1 cellular context compared by ENCODE assay signal in genomic region chr20:38859070-38859690, GRCh38.
TF ChIP-seq lines count a peak whose summit lies in the region.

No MANE protein-coding gene starts in this region.

TF ChIP-seq in K562, 482 proteins besides CTCF, POLR2A, EP300 and RAD21 (continued from another document and continues in another):
- TF ChIP-seq, protein P1, sequence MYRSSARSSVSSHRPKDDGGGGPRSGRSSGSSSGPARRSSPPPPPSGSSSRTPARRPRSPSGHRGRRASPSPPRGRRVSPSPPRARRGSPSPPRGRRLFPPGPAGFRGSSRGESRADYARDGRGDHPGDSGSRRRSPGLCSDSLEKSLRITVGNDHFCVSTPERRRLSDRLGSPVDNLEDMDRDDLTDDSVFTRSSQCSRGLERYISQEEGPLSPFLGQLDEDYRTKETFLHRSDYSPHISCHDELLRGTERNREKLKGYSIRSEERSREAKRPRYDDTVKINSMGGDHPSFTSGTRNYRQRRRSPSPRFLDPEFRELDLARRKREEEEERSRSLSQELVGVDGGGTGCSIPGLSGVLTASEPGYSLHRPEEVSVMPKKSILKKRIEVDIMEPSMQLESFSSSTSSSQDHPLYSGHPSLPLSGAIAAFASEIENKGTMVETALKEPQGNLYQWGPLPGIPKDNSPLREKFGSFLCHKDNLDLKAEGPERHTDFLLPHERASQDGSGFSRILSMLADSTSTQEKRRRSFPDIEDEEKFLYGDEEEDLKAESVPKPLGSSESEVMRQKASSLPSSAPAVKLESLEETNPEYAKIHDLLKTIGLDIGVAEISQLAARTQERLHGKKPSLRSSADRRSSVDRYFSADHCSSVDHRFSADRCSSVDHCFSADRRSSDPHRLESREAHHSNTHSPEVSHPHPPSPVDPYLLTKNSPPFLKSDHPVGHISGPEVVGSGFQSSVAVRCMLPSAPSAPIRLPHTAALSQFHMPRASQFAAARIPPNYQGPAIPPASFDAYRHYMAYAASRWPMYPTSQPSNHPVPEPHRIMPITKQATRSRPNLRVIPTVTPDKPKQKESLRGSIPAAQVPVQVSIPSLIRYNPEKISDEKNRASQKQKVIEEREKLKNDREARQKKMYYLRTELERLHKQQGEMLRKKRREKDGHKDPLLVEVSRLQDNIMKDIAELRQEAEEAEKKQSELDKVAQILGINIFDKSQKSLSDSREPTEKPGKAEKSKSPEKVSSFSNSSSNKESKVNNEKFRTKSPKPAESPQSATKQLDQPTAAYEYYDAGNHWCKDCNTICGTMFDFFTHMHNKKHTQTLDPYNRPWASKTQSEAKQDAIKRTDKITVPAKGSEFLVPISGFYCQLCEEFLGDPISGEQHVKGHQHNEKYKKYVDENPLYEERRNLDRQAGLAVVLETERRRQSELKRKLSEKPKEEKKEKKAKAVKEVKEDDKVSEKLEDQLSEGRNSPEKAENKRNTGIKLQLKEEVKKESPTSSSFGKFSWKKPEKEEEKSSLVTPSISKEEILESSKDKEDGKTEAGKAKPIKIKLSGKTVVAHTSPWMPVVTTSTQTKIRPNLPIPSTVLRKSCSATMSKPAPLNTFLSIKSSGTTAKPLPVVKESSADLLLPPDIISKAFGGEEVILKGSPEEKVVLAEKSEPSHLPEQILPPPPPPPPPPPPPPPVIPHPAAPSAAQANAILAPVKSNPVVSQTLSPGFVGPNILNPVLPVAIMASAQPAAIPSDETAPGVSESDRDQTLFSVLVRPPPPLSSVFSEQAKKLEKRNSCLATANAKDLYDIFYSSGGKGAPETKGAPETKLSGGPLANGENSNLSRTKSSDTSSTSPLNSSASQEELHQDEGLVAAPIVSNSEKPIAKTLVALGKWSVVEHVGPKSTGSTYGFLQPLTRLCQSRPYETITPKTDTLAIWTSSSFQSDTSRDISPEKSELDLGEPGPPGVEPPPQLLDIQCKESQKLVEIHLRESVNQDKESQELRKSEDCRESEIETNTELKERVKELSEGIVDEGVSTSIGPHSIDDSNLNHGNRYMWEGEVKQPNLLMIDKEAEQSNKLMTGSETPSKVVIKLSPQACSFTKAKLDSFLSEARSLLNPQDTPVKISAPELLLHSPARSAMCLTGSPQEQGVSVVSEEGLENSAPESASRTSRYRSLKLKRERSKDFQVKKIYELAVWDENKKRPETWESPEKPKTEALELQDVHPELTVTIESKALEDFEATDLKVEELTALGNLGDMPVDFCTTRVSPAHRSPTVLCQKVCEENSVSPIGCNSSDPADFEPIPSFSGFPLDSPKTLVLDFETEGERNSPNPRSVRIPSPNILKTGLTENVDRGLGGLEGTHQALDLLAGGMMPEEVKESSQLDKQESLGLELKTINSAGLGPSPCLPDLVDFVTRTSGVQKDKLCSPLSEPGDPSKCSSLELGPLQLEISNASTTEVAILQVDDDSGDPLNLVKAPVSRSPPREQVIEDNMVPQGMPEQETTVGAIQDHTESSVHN (IDR thresholded peaks at IDR 0.05; ENCODE audit: borderline replicate concordance in 1 of 2, low read depth in 1 of 2), result 0 out of 4 replicates have a peak, but pooled peaks of 1 of the 2 experiments have one; percentile 26
- peak; percentile 59 to 67; a peak in 2 of 4 replicates for TF ChIP-seq TRIM24 (IDR thresholded peaks at IDR 0.05)
- TF ChIP-seq ZNF239 (CRISPR knock-in tag; IDR thresholded peaks at IDR 0.05), result no peak
- no peak for TF ChIP-seq SRSF3 (IDR thresholded peaks at IDR 0.05; ENCODE audit: insufficient read depth, low read length)
- TF ChIP-seq MYBL2 (IDR thresholded peaks at IDR 0.05; ENCODE audit: low read depth), result peak; percentile 54
- no peak for TF ChIP-seq MYBL2 (CRISPR knock-in tag; IDR thresholded peaks at IDR 0.05; ENCODE audit: borderline replicate concordance)
- TF ChIP-seq TCF3 (CRISPR knock-in tag; IDR thresholded peaks at IDR 0.05), result 0 out of 2 replicates have a peak, but pooled peaks have one; percentile 23
- no peak for TF ChIP-seq FOXA3 (CRISPR knock-in tag; conservative IDR thresholded peaks at IDR 0.05 in 1 of 2, IDR thresholded peaks at IDR 0.05 in 1 of 2)
- TF ChIP-seq ZNF584 (CRISPR knock-in tag; IDR thresholded peaks at IDR 0.05; ENCODE audit: low read depth), result no peak
- peak; percentile 50 to 62; a peak in 2 of 4 replicates for TF ChIP-seq FOXK2 (conservative IDR thresholded peaks at IDR 0.05 in 1 of 2, IDR thresholded peaks at IDR 0.05 in 1 of 2; ENCODE audit: low read depth in 2 of 2)
- TF ChIP-seq TCF7L2 (IDR thresholded peaks at IDR 0.05; ENCODE audit: low read depth, low read length), result peak; percentile 36; the same call in 1 of the 2 replicates
- 0 out of 2 replicates have a peak, but pooled peaks have one; percentile 24 for TF ChIP-seq CBFA2T2 (conservative IDR thresholded peaks at IDR 0.05)
- TF ChIP-seq, protein P2, sequence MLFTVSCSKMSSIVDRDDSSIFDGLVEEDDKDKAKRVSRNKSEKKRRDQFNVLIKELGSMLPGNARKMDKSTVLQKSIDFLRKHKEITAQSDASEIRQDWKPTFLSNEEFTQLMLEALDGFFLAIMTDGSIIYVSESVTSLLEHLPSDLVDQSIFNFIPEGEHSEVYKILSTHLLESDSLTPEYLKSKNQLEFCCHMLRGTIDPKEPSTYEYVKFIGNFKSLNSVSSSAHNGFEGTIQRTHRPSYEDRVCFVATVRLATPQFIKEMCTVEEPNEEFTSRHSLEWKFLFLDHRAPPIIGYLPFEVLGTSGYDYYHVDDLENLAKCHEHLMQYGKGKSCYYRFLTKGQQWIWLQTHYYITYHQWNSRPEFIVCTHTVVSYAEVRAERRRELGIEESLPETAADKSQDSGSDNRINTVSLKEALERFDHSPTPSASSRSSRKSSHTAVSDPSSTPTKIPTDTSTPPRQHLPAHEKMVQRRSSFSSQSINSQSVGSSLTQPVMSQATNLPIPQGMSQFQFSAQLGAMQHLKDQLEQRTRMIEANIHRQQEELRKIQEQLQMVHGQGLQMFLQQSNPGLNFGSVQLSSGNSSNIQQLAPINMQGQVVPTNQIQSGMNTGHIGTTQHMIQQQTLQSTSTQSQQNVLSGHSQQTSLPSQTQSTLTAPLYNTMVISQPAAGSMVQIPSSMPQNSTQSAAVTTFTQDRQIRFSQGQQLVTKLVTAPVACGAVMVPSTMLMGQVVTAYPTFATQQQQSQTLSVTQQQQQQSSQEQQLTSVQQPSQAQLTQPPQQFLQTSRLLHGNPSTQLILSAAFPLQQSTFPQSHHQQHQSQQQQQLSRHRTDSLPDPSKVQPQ (CRISPR knock-in tag; IDR thresholded peaks at IDR 0.05; ENCODE audit: borderline replicate concordance), result no peak
- 0 out of 2 replicates have a peak, but pooled peaks have one; percentile 45 for TF ChIP-seq RHOXF2B (CRISPR knock-in tag; conservative IDR thresholded peaks at IDR 0.05)
- TF ChIP-seq HMBOX1 (IDR thresholded peaks at IDR 0.05), result no peak
- peak; percentile 45 for TF ChIP-seq CREM (IDR thresholded peaks at IDR 0.05; ENCODE audit: low read depth)
- TF ChIP-seq XRCC5 (IDR thresholded peaks at IDR 0.05; ENCODE audit: low read depth, low read length), result no peak
- TF ChIP-seq MAFK (IDR thresholded peaks at IDR 0.05; ENCODE audit: low read length), result no peak
- TF ChIP-seq FOXJ3 (CRISPR knock-in tag; IDR thresholded peaks at IDR 0.05), result no peak
- TF ChIP-seq, protein P3, sequence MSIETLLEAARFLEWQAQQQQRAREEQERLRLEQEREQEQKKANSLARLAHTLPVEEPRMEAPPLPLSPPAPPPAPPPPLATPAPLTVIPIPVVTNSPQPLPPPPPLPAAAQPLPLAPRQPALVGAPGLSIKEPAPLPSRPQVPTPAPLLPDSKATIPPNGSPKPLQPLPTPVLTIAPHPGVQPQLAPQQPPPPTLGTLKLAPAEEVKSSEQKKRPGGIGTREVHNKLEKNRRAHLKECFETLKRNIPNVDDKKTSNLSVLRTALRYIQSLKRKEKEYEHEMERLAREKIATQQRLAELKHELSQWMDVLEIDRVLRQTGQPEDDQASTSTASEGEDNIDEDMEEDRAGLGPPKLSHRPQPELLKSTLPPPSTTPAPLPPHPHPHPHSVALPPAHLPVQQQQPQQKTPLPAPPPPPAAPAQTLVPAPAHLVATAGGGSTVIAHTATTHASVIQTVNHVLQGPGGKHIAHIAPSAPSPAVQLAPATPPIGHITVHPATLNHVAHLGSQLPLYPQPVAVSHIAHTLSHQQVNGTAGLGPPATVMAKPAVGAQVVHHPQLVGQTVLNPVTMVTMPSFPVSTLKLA (conservative IDR thresholded peaks at IDR 0.05), result peak; percentile 50 to 74
- peak; percentile 63; the same call in 1 of the 2 replicates for TF ChIP-seq ZBTB17 (CRISPR knock-in tag; IDR thresholded peaks at IDR 0.05)
- TF ChIP-seq, protein P4, sequence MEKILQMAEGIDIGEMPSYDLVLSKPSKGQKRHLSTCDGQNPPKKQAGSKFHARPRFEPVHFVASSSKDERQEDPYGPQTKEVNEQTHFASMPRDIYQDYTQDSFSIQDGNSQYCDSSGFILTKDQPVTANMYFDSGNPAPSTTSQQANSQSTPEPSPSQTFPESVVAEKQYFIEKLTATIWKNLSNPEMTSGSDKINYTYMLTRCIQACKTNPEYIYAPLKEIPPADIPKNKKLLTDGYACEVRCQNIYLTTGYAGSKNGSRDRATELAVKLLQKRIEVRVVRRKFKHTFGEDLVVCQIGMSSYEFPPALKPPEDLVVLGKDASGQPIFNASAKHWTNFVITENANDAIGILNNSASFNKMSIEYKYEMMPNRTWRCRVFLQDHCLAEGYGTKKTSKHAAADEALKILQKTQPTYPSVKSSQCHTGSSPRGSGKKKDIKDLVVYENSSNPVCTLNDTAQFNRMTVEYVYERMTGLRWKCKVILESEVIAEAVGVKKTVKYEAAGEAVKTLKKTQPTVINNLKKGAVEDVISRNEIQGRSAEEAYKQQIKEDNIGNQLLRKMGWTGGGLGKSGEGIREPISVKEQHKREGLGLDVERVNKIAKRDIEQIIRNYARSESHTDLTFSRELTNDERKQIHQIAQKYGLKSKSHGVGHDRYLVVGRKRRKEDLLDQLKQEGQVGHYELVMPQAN (IDR thresholded peaks at IDR 0.05; ENCODE audit: borderline replicate concordance), result 0 out of 2 replicates have a peak, but pooled peaks have one; percentile 32
- peak; percentile 73; the same call in 1 of the 2 replicates for TF ChIP-seq HDAC2 (IDR thresholded peaks at IDR 0.05)
- no peak for TF ChIP-seq MIER1 (IDR thresholded peaks at IDR 0.05; ENCODE audit: low read depth)
- no peak for TF ChIP-seq RB1 (IDR thresholded peaks at IDR 0.05; ENCODE audit: low read depth)
- peak; percentile 51; the same call in 1 of the 2 replicates for TF ChIP-seq CTBP1 (IDR thresholded peaks at IDR 0.05; ENCODE audit: borderline replicate concordance)
- TF ChIP-seq ZNF76 (CRISPR knock-in tag; IDR thresholded peaks at IDR 0.05; ENCODE audit: borderline replicate concordance), result peak; percentile 68; the same call in 1 of the 2 replicates
- TF ChIP-seq E2F6 (IDR thresholded peaks at IDR 0.05; ENCODE audit: borderline replicate concordance in 1 of 2, extremely low read depth in 1 of 2, insufficient read depth in 1 of 2, insufficient read length in 1 of 2, low read depth in 1 of 2, low read length in 1 of 2, poor library complexity in 1 of 2, severe bottlenecking in 1 of 2), result peak in 1 of 2 experiments; percentile 4
- no peak for TF ChIP-seq ZNF184 (CRISPR knock-in tag; IDR thresholded peaks at IDR 0.05)
- TF ChIP-seq USF1 (CRISPR knock-in tag; IDR thresholded peaks at IDR 0.05), result peak; percentile 70
- TF ChIP-seq PKNOX1 (IDR thresholded peaks at IDR 0.05), result peak; percentile 82
- TF ChIP-seq RCOR1 (IDR thresholded peaks at IDR 0.05; ENCODE audit: borderline replicate concordance in 1 of 2, low read depth in 2 of 2, low read length in 2 of 2), result peak in 1 of 2 experiments; percentile 68; a peak in 2 of 4 replicates
- peak; percentile 98 for TF ChIP-seq ZNF384 (IDR thresholded peaks at IDR 0.05; ENCODE audit: low read depth, low read length)
- TF ChIP-seq ZNF77 (CRISPR knock-in tag; IDR thresholded peaks at IDR 0.05), result no peak
- no peak for TF ChIP-seq STAT5A (IDR thresholded peaks at IDR 0.05; ENCODE audit: borderline replicate concordance, low read length)
- TF ChIP-seq ZNF121 (CRISPR knock-in tag; conservative IDR thresholded peaks at IDR 0.05), result peak; percentile 86
- TF ChIP-seq ZNF316 (IDR thresholded peaks at IDR 0.05), result no peak
- peak; percentile 18 to 23; a peak in 1 of 4 replicates for TF ChIP-seq NRF1 (conservative IDR thresholded peaks at IDR 0.05 in 1 of 2, IDR thresholded peaks at IDR 0.05 in 1 of 2)
- 0 out of 4 replicates have a peak, but pooled peaks of 1 of the 2 experiments have one; percentile 28 for TF ChIP-seq ZNF639 (CRISPR knock-in tag; conservative IDR thresholded peaks at IDR 0.05 in 1 of 2, IDR thresholded peaks at IDR 0.05 in 1 of 2)
- TF ChIP-seq MXI1 (IDR thresholded peaks at IDR 0.05; ENCODE audit: low read depth, low read length), result peak; percentile 42; the same call in 1 of the 2 replicates
- TF ChIP-seq ZNF212 (CRISPR knock-in tag; IDR thresholded peaks at IDR 0.05), result no peak
